In genomic region chr2:236768393-236769140, GRCh38 we compare ENCODE assay signal across 18 cellular contexts.
A peak's percentile ranks its signal among the peaks of the same experiment; 100 is the strongest.
DNase-seq lines count a peak whose midpoint lies in the region; ATAC-seq, FAIRE-seq and TF ChIP-seq lines count a peak whose summit lies in the region.
"Had no signal": no experiment of that assay in that cellular context is flagged by ENCODE, and none has a peak within 500 bp of the region (broad histone marks: within the 10 kb centered on the region; RNA-seq: fewer than 3 reads in every experiment).

No MANE protein-coding gene starts in this region.

- peak overlapping the region in 7 of 11 experiments; percentile 4 to 76 (median 46); a peak in 7 of 22 replicates for H3K27ac ChIP-seq in BLaER1 treated with 17β-estradiol and CSF1 and Interleukin-3, amounts not matched to agents 10 nM and 100 nM

- no peaks in the 10 kb centered on the region for H3K27me3 Mint-ChIP-seq in osteocyte (ENCODE audit: unreplicated experiment)

- DNase-seq in NCI-H226 (peak; percentile 28), dedifferentiated amniotic fluid mesenchymal stem cell (ENCODE audit: extremely low spot score) (peak; percentile 51), osteocyte (ENCODE audit: extremely low spot score, unreplicated experiment) (no peak), H54 (ENCODE audit: insufficient read length, low spot score) (no peak)
- no peak for DNase-seq in stimulated activated CD4-positive, alpha-beta T cell treated with anti-CD3 and anti-CD28 coated beads, Interleukin-12 subunit alpha, Interleukin-12 subunit beta, amount 100 ng/mL, for 4 hours
- DNase-seq: activated CD4-positive, alpha-beta T cell treated with anti-CD3 and anti-CD28 coated beads, Interleukin-2, amount 50 U/mL, for 1 hour; activated T-cell treated with anti-CD3 and anti-CD28 coated beads, Interleukin-2, amount 50 U/mL, for 4 hours; CD4-positive, alpha-beta memory T cell; effector CD4-positive, alpha-beta T cell; GF-D8; kidney glomerular epithelial cell; NCI-H446; stimulated activated CD4-positive, alpha-beta T cell treated with anti-CD3 and anti-CD28 coated beads, Interleukin-4, amount 100 ng/mL, for 4 hours; stimulated activated naive B cell treated with anti-CD40 and anti-IgM and Interleukin-4, amounts not matched to agents 10 μg/mL and 1 μg/mL and 100 μg/mL, for 72 hours had no signal

- H3K4me1 Mint-ChIP-seq in osteocyte (ENCODE audit: unreplicated experiment) = peaks cover 36% of the 10 kb centered on the region
- H3K4me1 Mint-ChIP-seq: CD4-positive, alpha-beta memory T cell; stimulated activated naive B cell treated with anti-CD40 and anti-IgM and Interleukin-4, amounts not matched to agents 10 μg/mL and 1 μg/mL and 100 μg/mL, for 72 hours had no signal

- H3K4me1 ChIP-seq in BLaER1 treated with 17β-estradiol and CSF1 and Interleukin-3, amounts not matched to agents 10 nM and 100 nM = peaks cover 12 to 45% (median 34%) of the 10 kb centered on the region in 10 experiments; a peak in 19 of 20 replicates

- H3K4me2 ChIP-seq in BLaER1 treated with 17β-estradiol and CSF1 and Interleukin-3, amounts not matched to agents 10 nM and 100 nM = peak overlapping the region; percentile 6 to 83 (median 75); a peak in 19 of 22 replicates

- FAIRE-seq in H54 (lab: Jason Lieb, UNC) = no peak

- no peaks in the 10 kb centered on the region for H4K20me1 ChIP-seq in BLaER1 treated with 17β-estradiol and CSF1 and Interleukin-3, amounts not matched to agents 10 nM and 100 nM

- peaks cover 14 to 24% (median 20%) of the 10 kb centered on the region in 11 experiments for H3K9me3 ChIP-seq in BLaER1 treated with 17β-estradiol and CSF1 and Interleukin-3, amounts not matched to agents 10 nM and 100 nM (replicated peaks in 1 of 11)

- no peak for TF ChIP-seq POLR2A in H54 (IDR thresholded peaks at IDR 0.05; ENCODE audit: low read depth, low read length)

- TF ChIP-seq CTCF in osteocyte (IDR thresholded peaks at IDR 0.05) = no peak

- peak overlapping the region; percentile 55 for H3K4me3 Mint-ChIP-seq in osteocyte (ENCODE audit: unreplicated experiment)
- H3K4me3 Mint-ChIP-seq: activated T-cell treated with anti-CD3 and anti-CD28 coated beads, Interleukin-2, amount 50 U/mL, for 4 hours; stimulated activated naive B cell treated with anti-CD40 and anti-IgM and Interleukin-4, amounts not matched to agents 10 μg/mL and 1 μg/mL and 100 μg/mL, for 72 hours; T-helper 2 cell treated with Interferon-gamma antibody and Interleukin-4, amounts not matched to agents 5 μg/mL and 100 μg/mL, for 36 hours had no signal

- H3K27me3 ChIP-seq in BLaER1 treated with 17β-estradiol and CSF1 and Interleukin-3, amounts not matched to agents 10 nM and 100 nM = no peaks in the 10 kb centered on the region

- ATAC-seq in GM21619 (IDR thresholded peaks at IDR 0.05; ENCODE audit: unreplicated experiment) = no peak
- ATAC-seq in GM18498 (IDR thresholded peaks at IDR 0.05; ENCODE audit: unreplicated experiment) = no peak
- ATAC-seq: activated T-cell treated with anti-CD3 and anti-CD28 coated beads, Interleukin-2, amount 50 U/mL, for 4 hours; stimulated activated naive B cell treated with anti-CD40 and anti-IgM and Interleukin-4, amounts not matched to agents 10 μg/mL and 1 μg/mL and 100 μg/mL, for 72 hours had no signal

- H3K9ac ChIP-seq in BLaER1 treated with 17β-estradiol and CSF1 and Interleukin-3, amounts not matched to agents 10 nM and 100 nM = no peak overlapping the region

- peak overlapping the region; percentile 85 for H3K27ac Mint-ChIP-seq in osteocyte (ENCODE audit: unreplicated experiment)
- H3K27ac Mint-ChIP-seq: CD4-positive, alpha-beta memory T cell; stimulated activated naive B cell treated with anti-CD40 and anti-IgM and Interleukin-4, amounts not matched to agents 10 μg/mL and 1 μg/mL and 100 μg/mL, for 72 hours; T-helper 2 cell treated with Interferon-gamma antibody and Interleukin-4, amounts not matched to agents 5 μg/mL and 100 μg/mL, for 36 hours had no signal

- no peaks in the 10 kb centered on the region for H3K36me3 ChIP-seq in BLaER1 treated with 17β-estradiol and CSF1 and Interleukin-3, amounts not matched to agents 10 nM and 100 nM

- no peak overlapping the region for H3K4me3 ChIP-seq in BLaER1 treated with 17β-estradiol and CSF1 and Interleukin-3, amounts not matched to agents 10 nM and 100 nM

- H3K9me3 Mint-ChIP-seq in osteocyte (ENCODE audit: unreplicated experiment) = no peaks in the 10 kb centered on the region
- H3K9me3 Mint-ChIP-seq: activated T-cell treated with anti-CD3 and anti-CD28 coated beads, Interleukin-2, amount 50 U/mL, for 4 hours; T-helper 2 cell treated with Interferon-gamma antibody and Interleukin-4, amounts not matched to agents 5 μg/mL and 100 μg/mL, for 36 hours had no signal

- peaks cover 7% of the 10 kb centered on the region for H3K36me3 Mint-ChIP-seq in osteocyte (ENCODE audit: unreplicated experiment)
- H3K36me3 Mint-ChIP-seq: CD4-positive, alpha-beta memory T cell; stimulated activated naive B cell treated with anti-CD40 and anti-IgM and Interleukin-4, amounts not matched to agents 10 μg/mL and 1 μg/mL and 100 μg/mL, for 72 hours had no signal

Comparison
In these comparisons a context has a peak if more than half of its experiments do, and no peak if none do; other contexts are left out.
1. DNase-seq: peak in NCI-H226 (single experiment) and dedifferentiated amniotic fluid mesenchymal stem cell (single experiment); none in osteocyte (single experiment), H54 (single experiment) and stimulated activated CD4-positive, alpha-beta T cell treated with anti-CD3 and anti-CD28 coated beads, Interleukin-12 subunit alpha, Interleukin-12 subunit beta, amount 100 ng/mL, for 4 hours (single experiment).